9 cellular contexts compared by ENCODE assay signal in genomic region chr10:75043256-75044121, GRCh38.
DNase-seq lines count a peak whose midpoint lies in the region; ATAC-seq, FAIRE-seq and TF ChIP-seq lines count a peak whose summit lies in the region.
"Had no signal": no experiment of that assay in that cellular context is flagged by ENCODE, and none has a peak within 500 bp of the region (broad histone marks: within the 10 kb centered on the region; RNA-seq: fewer than 3 reads in every experiment).

No MANE protein-coding gene starts in this region.

- POLR2A ChIA-PET in naive thymus-derived CD4-positive, alpha-beta T cell (lab: Charles Lee) = interaction anchor here (1.1 to 1.7 kb wide), 2 partner anchors 10 to 191 kb away, joined by 3 read pairs; no protein-coding TSS in a partner anchor

- no peaks in the 10 kb centered on the region for H3K36me3 ChIP-seq in naive thymus-derived CD4-positive, alpha-beta T cell (ENCODE audit: control insufficient read depth in 2 of 3, insufficient read depth in 3 of 3, low read length in 3 of 3)
- H3K36me3 ChIP-seq in thymus (ENCODE audit: control insufficient read depth, insufficient read depth) = no peaks in the 10 kb centered on the region
- H3K36me3 ChIP-seq in kidney (ENCODE audit: control insufficient read depth in 1 of 2, insufficient read depth in 2 of 2, low read length in 2 of 2) = no peaks in the 10 kb centered on the region
- H3K36me3 ChIP-seq: ascending aorta had no signal

- WGBS in thymus = 48% methylated on average over 68 of the region's 68 CpGs

- H3K4me1 ChIP-seq in naive thymus-derived CD4-positive, alpha-beta T cell (ENCODE audit: control insufficient read depth in 2 of 2, insufficient read depth in 2 of 2, low read length in 2 of 2) = no peaks in the 10 kb centered on the region
- no peaks in the 10 kb centered on the region for H3K4me1 ChIP-seq in thymus (ENCODE audit: control insufficient read depth, insufficient read depth, low read length)
- no peaks in the 10 kb centered on the region for H3K4me1 ChIP-seq in kidney (ENCODE audit: control insufficient read depth in 1 of 2, insufficient read depth in 1 of 2, low read depth in 1 of 2, low read length in 2 of 2)

- no peaks in the 10 kb centered on the region for H3K9me3 ChIP-seq in naive thymus-derived CD4-positive, alpha-beta T cell (ENCODE audit: control insufficient read depth in 2 of 3, low read length in 3 of 3)
- H3K9me3 ChIP-seq in thymus (ENCODE audit: control insufficient read depth) (no peaks in the 10 kb centered on the region), kidney (ENCODE audit: control insufficient read depth in 1 of 2, low read length in 2 of 2) (no peaks in the 10 kb centered on the region)
- H3K9me3 ChIP-seq: ascending aorta had no signal

- no peak overlapping the region for H3K27ac Mint-ChIP-seq in activated naive CD4-positive, alpha-beta T cell treated with anti-CD3 and anti-CD28 coated beads, Interleukin-2, amount 50 U/mL, for 24 hours
- H3K27ac Mint-ChIP-seq in naive thymus-derived CD4-positive, alpha-beta T cell = peak overlapping the region in 2 of 9 donors; percentile 22 to 77
- H3K27ac Mint-ChIP-seq in type B pancreatic cell = no peak overlapping the region

- H3K27me3 ChIP-seq in naive thymus-derived CD4-positive, alpha-beta T cell (ENCODE audit: control insufficient read depth in 2 of 2, insufficient read depth in 2 of 2, low read length in 2 of 2) = no peaks in the 10 kb centered on the region
- H3K27me3 ChIP-seq in thymus (ENCODE audit: control insufficient read depth, insufficient read depth) = no peaks in the 10 kb centered on the region
- H3K27me3 ChIP-seq: ascending aorta had no signal

- H3K4me1 Mint-ChIP-seq in activated naive CD4-positive, alpha-beta T cell treated with anti-CD3 and anti-CD28 coated beads, Interleukin-2, amount 50 U/mL, for 24 hours = peaks cover 11% of the 10 kb centered on the region
- peaks cover 3 to 38% (median 7%) of the 10 kb centered on the region in 7 donors for H3K4me1 Mint-ChIP-seq in naive thymus-derived CD4-positive, alpha-beta T cell
- H3K4me1 Mint-ChIP-seq in type B pancreatic cell (ENCODE audit: unreplicated experiment) = peaks cover 21% of the 10 kb centered on the region

- CTCF ChIA-PET in naive thymus-derived CD4-positive, alpha-beta T cell (lab: Charles Lee) = no interaction called here

- FAIRE-seq in kidney (lab: Jason Lieb, UNC) = no peak

- H3K9me3 Mint-ChIP-seq in activated naive CD4-positive, alpha-beta T cell treated with anti-CD3 and anti-CD28 coated beads, Interleukin-2, amount 50 U/mL, for 24 hours = no peaks in the 10 kb centered on the region
- peaks cover 0 to 2% (median 0%) of the 10 kb centered on the region in 11 donors for H3K9me3 Mint-ChIP-seq in naive thymus-derived CD4-positive, alpha-beta T cell
- no peaks in the 10 kb centered on the region for H3K9me3 Mint-ChIP-seq in type B pancreatic cell

- H3K9ac ChIP-seq in kidney (ENCODE audit: low read length in 2 of 2) = no peak overlapping the region

- no peak for TF ChIP-seq CTCF in type B pancreatic cell (conservative IDR thresholded peaks at IDR 0.05)
- TF ChIP-seq CTCF in kidney (IDR thresholded peaks at IDR 0.05; ENCODE audit: borderline replicate concordance, extremely low read depth, insufficient read depth) = no peak

- peak; percentile 76 for ATAC-seq in naive thymus-derived CD4-positive, alpha-beta T cell

- H3K4me3 ChIP-seq in naive thymus-derived CD4-positive, alpha-beta T cell (ENCODE audit: low read length) = peak overlapping the region; percentile 30
- H3K4me3 ChIP-seq in thymus (ENCODE audit: low read length) (peak overlapping the region; percentile 15), kidney (ENCODE audit: low read length in 2 of 2) (no peak overlapping the region)
- H3K4me3 ChIP-seq: ascending aorta had no signal

- no peak overlapping the region for H3K27ac ChIP-seq in naive thymus-derived CD4-positive, alpha-beta T cell (ENCODE audit: low read depth, low read length)
- H3K27ac ChIP-seq in thymus (ENCODE audit: low read depth) (no peak overlapping the region), kidney (ENCODE audit: low read depth in 2 of 2, low read length in 2 of 2) (no peak overlapping the region)
- H3K27ac ChIP-seq: ascending aorta had no signal

- H3K27me3 Mint-ChIP-seq in activated naive CD4-positive, alpha-beta T cell treated with anti-CD3 and anti-CD28 coated beads, Interleukin-2, amount 50 U/mL, for 24 hours = no peaks in the 10 kb centered on the region
- peaks cover 0 to 18% (median 8%) of the 10 kb centered on the region in 5 donors for H3K27me3 Mint-ChIP-seq in naive thymus-derived CD4-positive, alpha-beta T cell
- no peaks in the 10 kb centered on the region for H3K27me3 Mint-ChIP-seq in type B pancreatic cell

- no peaks in the 10 kb centered on the region for H3K36me3 Mint-ChIP-seq in activated naive CD4-positive, alpha-beta T cell treated with anti-CD3 and anti-CD28 coated beads, Interleukin-2, amount 50 U/mL, for 24 hours
- H3K36me3 Mint-ChIP-seq in naive thymus-derived CD4-positive, alpha-beta T cell = no peaks in the 10 kb centered on the region
- no peaks in the 10 kb centered on the region for H3K36me3 Mint-ChIP-seq in type B pancreatic cell

- peak overlapping the region; percentile 63 for H3K4me3 Mint-ChIP-seq in activated naive CD4-positive, alpha-beta T cell treated with anti-CD3 and anti-CD28 coated beads, Interleukin-2, amount 50 U/mL, for 24 hours
- peak overlapping the region in 9 of 10 donors; percentile 14 to 75 (median 56) for H3K4me3 Mint-ChIP-seq in naive thymus-derived CD4-positive, alpha-beta T cell
- H3K4me3 Mint-ChIP-seq in type B pancreatic cell = no peak overlapping the region

- peak; percentile 32 for DNase-seq in activated naive CD4-positive, alpha-beta T cell treated with Interleukin-2 at 50 U/mL for 16 hours
- no peak for DNase-seq in activated naive CD4-positive, alpha-beta T cell treated with anti-CD3 and anti-CD28 coated beads, Interleukin-2, amount 50 U/mL, for 16 hours
- DNase-seq in naive thymus-derived CD4-positive, alpha-beta T cell = peak in 5 of 9 donors; percentile 8 to 57 (median 25)
- DNase-seq in AG08395 (ENCODE audit: low spot score) = no peak
- DNase-seq in type B pancreatic cell (ENCODE audit: extremely low spot score, unreplicated experiment) = no peak
- no peak for DNase-seq in kidney

- intact Hi-C loops in naive thymus-derived CD4-positive, alpha-beta T cell (cut with micrococcal nuclease) = loop anchor here in 1 of 2 donors (1.0 to 5.0 kb wide), 4 partner anchors 69 to 217 kb away; partner anchors contain the start of genes COMTD1, KAT6B, SAMD8 and VDAC2
- intact Hi-C loops in kidney (cut with DNase I) = no loop called here

Comparison
In these comparisons a context has a peak if more than half of its experiments do, and no peak if none do; other contexts are left out.
1. DNase-seq: peak in activated naive CD4-positive, alpha-beta T cell treated with Interleukin-2 at 50 U/mL for 16 hours (single experiment) and naive thymus-derived CD4-positive, alpha-beta T cell (5 of 9); none in activated naive CD4-positive, alpha-beta T cell treated with anti-CD3 and anti-CD28 coated beads, Interleukin-2, amount 50 U/mL, for 16 hours (single experiment), AG08395 (single experiment), type B pancreatic cell (single experiment) and kidney (single experiment).
2. H3K4me3 ChIP-seq: peak in naive thymus-derived CD4-positive, alpha-beta T cell (single experiment) and thymus (single experiment); none in kidney (0 of 2).